Comparison of ENCODE assay signal across 2 cellular contexts in genomic region chr1:26036756-26037281, GRCh38.
TF ChIP-seq lines count a peak whose summit lies in the region.

No MANE protein-coding gene starts in this region.

TF ChIP-seq in A549, 52 proteins besides CTCF, POLR2A, EP300 and RAD21:
- TF ChIP-seq EHMT2 (IDR thresholded peaks at IDR 0.05; ENCODE audit: low read depth), result no peak
- no peak for TF ChIP-seq RFX5 (IDR thresholded peaks at IDR 0.05)

TF ChIP-seq in GM23338, 12 proteins besides CTCF, POLR2A, EP300 and RAD21 (continued from another document):
- TF ChIP-seq JUNB (IDR thresholded peaks at IDR 0.05; ENCODE audit: unreplicated experiment) (no peak), ZNF331 (CRISPR knock-in tag; IDR thresholded peaks at IDR 0.05; ENCODE audit: low read depth) (no peak), ETS1 (IDR thresholded peaks at IDR 0.05) (no peak), NANOG (IDR thresholded peaks at IDR 0.05; ENCODE audit: borderline replicate concordance) (no peak), STAT1 (IDR thresholded peaks at IDR 0.05; ENCODE audit: unreplicated experiment) (no peak), EZH2phosphoT487 (IDR thresholded peaks at IDR 0.05; ENCODE audit: unreplicated experiment) (no peak), ZNF114 (CRISPR knock-in tag; IDR thresholded peaks at IDR 0.05) (no peak), EZH2 (IDR thresholded peaks at IDR 0.05; ENCODE audit: low read depth, unreplicated experiment) (no peak), POLR2AphosphoS5 (IDR thresholded peaks at IDR 0.05; ENCODE audit: low read depth) (no peak)
- TF ChIP-seq, protein P1, sequence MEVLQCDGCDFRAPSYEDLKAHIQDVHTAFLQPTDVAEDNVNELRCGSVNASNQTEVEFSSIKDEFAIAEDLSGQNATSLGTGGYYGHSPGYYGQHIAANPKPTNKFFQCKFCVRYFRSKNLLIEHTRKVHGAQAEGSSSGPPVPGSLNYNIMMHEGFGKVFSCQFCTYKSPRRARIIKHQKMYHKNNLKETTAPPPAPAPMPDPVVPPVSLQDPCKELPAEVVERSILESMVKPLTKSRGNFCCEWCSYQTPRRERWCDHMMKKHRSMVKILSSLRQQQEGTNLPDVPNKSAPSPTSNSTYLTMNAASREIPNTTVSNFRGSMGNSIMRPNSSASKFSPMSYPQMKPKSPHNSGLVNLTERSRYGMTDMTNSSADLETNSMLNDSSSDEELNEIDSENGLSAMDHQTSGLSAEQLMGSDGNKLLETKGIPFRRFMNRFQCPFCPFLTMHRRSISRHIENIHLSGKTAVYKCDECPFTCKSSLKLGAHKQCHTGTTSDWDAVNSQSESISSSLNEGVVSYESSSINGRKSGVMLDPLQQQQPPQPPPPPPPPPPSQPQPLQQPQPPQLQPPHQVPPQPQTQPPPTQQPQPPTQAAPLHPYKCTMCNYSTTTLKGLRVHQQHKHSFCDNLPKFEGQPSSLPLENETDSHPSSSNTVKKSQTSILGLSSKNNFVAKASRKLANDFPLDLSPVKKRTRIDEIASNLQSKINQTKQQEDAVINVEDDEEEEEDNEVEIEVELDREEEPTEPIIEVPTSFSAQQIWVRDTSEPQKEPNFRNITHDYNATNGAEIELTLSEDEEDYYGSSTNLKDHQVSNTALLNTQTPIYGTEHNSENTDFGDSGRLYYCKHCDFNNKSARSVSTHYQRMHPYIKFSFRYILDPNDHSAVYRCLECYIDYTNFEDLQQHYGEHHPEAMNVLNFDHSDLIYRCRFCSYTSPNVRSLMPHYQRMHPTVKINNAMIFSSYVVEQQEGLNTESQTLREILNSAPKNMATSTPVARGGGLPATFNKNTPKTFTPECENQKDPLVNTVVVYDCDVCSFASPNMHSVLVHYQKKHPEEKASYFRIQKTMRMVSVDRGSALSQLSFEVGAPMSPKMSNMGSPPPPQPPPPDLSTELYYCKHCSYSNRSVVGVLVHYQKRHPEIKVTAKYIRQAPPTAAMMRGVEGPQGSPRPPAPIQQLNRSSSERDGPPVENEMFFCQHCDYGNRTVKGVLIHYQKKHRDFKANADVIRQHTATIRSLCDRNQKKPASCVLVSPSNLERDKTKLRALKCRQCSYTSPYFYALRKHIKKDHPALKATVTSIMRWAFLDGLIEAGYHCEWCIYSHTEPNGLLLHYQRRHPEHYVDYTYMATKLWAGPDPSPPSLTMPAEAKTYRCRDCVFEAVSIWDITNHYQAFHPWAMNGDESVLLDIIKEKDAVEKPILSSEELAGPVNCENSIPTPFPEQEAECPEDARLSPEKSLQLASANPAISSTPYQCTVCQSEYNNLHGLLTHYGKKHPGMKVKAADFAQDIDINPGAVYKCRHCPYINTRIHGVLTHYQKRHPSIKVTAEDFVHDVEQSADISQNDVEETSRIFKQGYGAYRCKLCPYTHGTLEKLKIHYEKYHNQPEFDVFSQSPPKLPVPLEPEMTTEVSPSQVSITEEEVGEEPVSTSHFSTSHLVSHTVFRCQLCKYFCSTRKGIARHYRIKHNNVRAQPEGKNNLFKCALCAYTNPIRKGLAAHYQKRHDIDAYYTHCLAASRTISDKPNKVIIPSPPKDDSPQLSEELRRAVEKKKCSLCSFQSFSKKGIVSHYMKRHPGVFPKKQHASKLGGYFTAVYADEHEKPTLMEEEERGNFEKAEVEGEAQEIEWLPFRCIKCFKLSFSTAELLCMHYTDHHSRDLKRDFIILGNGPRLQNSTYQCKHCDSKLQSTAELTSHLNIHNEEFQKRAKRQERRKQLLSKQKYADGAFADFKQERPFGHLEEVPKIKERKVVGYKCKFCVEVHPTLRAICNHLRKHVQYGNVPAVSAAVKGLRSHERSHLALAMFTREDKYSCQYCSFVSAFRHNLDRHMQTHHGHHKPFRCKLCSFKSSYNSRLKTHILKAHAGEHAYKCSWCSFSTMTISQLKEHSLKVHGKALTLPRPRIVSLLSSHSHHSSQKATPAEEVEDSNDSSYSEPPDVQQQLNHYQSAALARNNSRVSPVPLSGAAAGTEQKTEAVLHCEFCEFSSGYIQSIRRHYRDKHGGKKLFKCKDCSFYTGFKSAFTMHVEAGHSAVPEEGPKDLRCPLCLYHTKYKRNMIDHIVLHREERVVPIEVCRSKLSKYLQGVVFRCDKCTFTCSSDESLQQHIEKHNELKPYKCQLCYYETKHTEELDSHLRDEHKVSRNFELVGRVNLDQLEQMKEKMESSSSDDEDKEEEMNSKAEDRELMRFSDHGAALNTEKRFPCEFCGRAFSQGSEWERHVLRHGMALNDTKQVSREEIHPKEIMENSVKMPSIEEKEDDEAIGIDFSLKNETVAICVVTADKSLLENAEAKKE (CRISPR knock-in tag; IDR thresholded peaks at IDR 0.05), result no peak
- TF ChIP-seq, protein P2, sequence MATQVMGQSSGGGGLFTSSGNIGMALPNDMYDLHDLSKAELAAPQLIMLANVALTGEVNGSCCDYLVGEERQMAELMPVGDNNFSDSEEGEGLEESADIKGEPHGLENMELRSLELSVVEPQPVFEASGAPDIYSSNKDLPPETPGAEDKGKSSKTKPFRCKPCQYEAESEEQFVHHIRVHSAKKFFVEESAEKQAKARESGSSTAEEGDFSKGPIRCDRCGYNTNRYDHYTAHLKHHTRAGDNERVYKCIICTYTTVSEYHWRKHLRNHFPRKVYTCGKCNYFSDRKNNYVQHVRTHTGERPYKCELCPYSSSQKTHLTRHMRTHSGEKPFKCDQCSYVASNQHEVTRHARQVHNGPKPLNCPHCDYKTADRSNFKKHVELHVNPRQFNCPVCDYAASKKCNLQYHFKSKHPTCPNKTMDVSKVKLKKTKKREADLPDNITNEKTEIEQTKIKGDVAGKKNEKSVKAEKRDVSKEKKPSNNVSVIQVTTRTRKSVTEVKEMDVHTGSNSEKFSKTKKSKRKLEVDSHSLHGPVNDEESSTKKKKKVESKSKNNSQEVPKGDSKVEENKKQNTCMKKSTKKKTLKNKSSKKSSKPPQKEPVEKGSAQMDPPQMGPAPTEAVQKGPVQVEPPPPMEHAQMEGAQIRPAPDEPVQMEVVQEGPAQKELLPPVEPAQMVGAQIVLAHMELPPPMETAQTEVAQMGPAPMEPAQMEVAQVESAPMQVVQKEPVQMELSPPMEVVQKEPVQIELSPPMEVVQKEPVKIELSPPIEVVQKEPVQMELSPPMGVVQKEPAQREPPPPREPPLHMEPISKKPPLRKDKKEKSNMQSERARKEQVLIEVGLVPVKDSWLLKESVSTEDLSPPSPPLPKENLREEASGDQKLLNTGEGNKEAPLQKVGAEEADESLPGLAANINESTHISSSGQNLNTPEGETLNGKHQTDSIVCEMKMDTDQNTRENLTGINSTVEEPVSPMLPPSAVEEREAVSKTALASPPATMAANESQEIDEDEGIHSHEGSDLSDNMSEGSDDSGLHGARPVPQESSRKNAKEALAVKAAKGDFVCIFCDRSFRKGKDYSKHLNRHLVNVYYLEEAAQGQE (IDR thresholded peaks at IDR 0.05; ENCODE audit: unreplicated experiment), result no peak
